1 cellular context compared by ENCODE assay signal in genomic region chr1:7915826-7916225, GRCh38.
TF ChIP-seq lines count a peak whose summit lies in the region.

No MANE protein-coding gene starts in this region.

TF ChIP-seq in WTC11, 78 proteins besides CTCF, POLR2A, EP300 and RAD21 (continued from another document):
- TF ChIP-seq, protein P1, sequence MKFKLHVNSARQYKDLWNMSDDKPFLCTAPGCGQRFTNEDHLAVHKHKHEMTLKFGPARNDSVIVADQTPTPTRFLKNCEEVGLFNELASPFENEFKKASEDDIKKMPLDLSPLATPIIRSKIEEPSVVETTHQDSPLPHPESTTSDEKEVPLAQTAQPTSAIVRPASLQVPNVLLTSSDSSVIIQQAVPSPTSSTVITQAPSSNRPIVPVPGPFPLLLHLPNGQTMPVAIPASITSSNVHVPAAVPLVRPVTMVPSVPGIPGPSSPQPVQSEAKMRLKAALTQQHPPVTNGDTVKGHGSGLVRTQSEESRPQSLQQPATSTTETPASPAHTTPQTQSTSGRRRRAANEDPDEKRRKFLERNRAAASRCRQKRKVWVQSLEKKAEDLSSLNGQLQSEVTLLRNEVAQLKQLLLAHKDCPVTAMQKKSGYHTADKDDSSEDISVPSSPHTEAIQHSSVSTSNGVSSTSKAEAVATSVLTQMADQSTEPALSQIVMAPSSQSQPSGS (CRISPR knock-in tag; IDR thresholded peaks at IDR 0.05; ENCODE audit: borderline replicate concordance, low read depth), result no peak
- TF ChIP-seq ELF4 (CRISPR knock-in tag; IDR thresholded peaks at IDR 0.05; ENCODE audit: low read depth) (no peak), GABPB1 (CRISPR knock-in tag; IDR thresholded peaks at IDR 0.05) (no peak), ETV6 (CRISPR knock-in tag; IDR thresholded peaks at IDR 0.05) (no peak), ZNF671 (CRISPR knock-in tag; IDR thresholded peaks at IDR 0.05) (no peak), ATF6 (CRISPR knock-in tag; IDR thresholded peaks at IDR 0.05) (no peak)
- TF ChIP-seq, protein P2, sequence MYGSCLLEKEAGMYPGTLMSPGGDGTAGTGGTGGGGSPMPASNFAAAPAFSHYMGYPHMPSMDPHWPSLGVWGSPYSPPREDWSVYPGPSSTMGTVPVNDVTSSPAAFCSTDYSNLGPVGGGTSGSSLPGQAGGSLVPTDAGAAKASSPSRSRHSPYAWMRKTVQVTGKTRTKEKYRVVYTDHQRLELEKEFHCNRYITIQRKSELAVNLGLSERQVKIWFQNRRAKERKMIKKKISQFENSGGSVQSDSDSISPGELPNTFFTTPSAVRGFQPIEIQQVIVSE (CRISPR knock-in tag; IDR thresholded peaks at IDR 0.05; ENCODE audit: borderline replicate concordance), result no peak
